ENCODE assay signal across 8 cellular contexts in genomic region chr3:71330505-71330904, GRCh38.
"Had no signal": no experiment of that assay in that cellular context is flagged by ENCODE, and none has a peak within 500 bp of the region (broad histone marks: within the 10 kb centered on the region; RNA-seq: fewer than 3 reads in every experiment).

No MANE protein-coding gene starts in this region.

- H3K27ac Mint-ChIP-seq: IgD-negative memory B cell had no signal

- H3K4me2 ChIP-seq: KMS-11 had no signal

- H3K9ac ChIP-seq: KMS-11 had no signal

- ATAC-seq: HepG2 had no signal

- H3K9me3 Mint-ChIP-seq: IgD-negative memory B cell had no signal

- H3K27ac ChIP-seq: HL-60, KMS-11 had no signal

- H3K4me3 Mint-ChIP-seq: IgD-negative memory B cell had no signal

- FAIRE-seq: HepG2, HTR-8/SVneo had no signal

- DNase-seq: IMR-90, KBM-7, KG1 had no signal
